Comparison of ENCODE assay signal across 17 cellular contexts in genomic region chr15:32053717-32054116, GRCh38. TPM values are rescaled to one million over a fixed set of nuclear protein-coding genes. Genes with fewer than 3 reads are reported as not detected.
"Had no signal": no experiment of that assay in that cellular context is flagged by ENCODE, and none has a peak within 500 bp of the region (broad histone marks: within the 10 kb centered on the region; RNA-seq: fewer than 3 reads in every experiment).

No MANE protein-coding gene starts in this region.

- H3K27me3 ChIP-seq: brain microvascular endothelial cell, esophagus muscularis mucosa, ovary, stomach had no signal

- H3K36me3 ChIP-seq: brain microvascular endothelial cell, esophagus muscularis mucosa, lower lobe of right lung, ovary, stomach, thoracic aorta had no signal

- H3K9me3 ChIP-seq: esophagus muscularis mucosa, lower lobe of right lung, ovary, stomach, thoracic aorta had no signal

- H3K4me1 ChIP-seq: esophagus muscularis mucosa, lower lobe of right lung, stomach had no signal

- DNase-seq: activated CD4-positive, alpha-beta T cell treated with anti-CD3 and anti-CD28 coated beads, Interleukin-2, amount 10 ng/mL, durations not matched to agents 24 days and 14 days; activated CD4-positive, CD25-positive, alpha-beta regulatory T cell; activated CD8-positive, alpha-beta memory T cell treated with anti-CD3 and anti-CD28 coated beads, Interleukin-2, amount 50 U/mL, for 4 hours; activated CD8-positive, alpha-beta T cell treated with anti-CD3 and anti-CD28 coated beads, Interleukin-2, amount 10 ng/mL, durations not matched to agents 7 days and 5 days; activated naive CD4-positive, alpha-beta T cell; activated naive CD8-positive, alpha-beta T cell treated with anti-CD3 and anti-CD28 coated beads, Interleukin-2, amount 10 ng/mL, durations not matched to agents 7 days and 5 days; brain microvascular endothelial cell; effector CD4-positive, alpha-beta T cell; kidney glomerular epithelial cell; lower lobe of right lung; ovary; stimulated activated CD4-positive, alpha-beta T cell treated with anti-CD3 and anti-CD28 coated beads, Interleukin-1b, Interleukin-23, amount 100 ng/mL, for 48 hours; stomach had no signal

- H3K27ac ChIP-seq: brain microvascular endothelial cell, coronary artery, esophagus muscularis mucosa, lower lobe of right lung, ovary, stomach, thoracic aorta had no signal

- ATAC-seq: activated CD8-positive, alpha-beta T cell treated with anti-CD3 and anti-CD28 coated beads, Interleukin-2, amount 10 ng/mL, durations not matched to agents 7 days and 5 days; lower lobe of right lung had no signal

- H3K4me3 ChIP-seq: coronary artery, esophagus muscularis mucosa, lower lobe of right lung, ovary, stomach, thoracic aorta had no signal

RNA-seq across cellular contexts. Expression of gene CHRNA7, which starts 23.4 kb away (rescaled TPM):
- total RNA-seq: activated CD4-positive, alpha-beta T cell treated with anti-CD3 and anti-CD28 coated beads, Interleukin-2, amount 10 ng/mL, durations not matched to agents 24 days and 14 days; activated T-helper 1 cell treated with anti-CD3 and anti-CD28 coated beads, Interleukin-12 subunit alpha, Interleukin-12 subunit beta, Interleukin-2, Interleukin-4 antibody, amounts not matched to agents 30 ng/mL and 10 ng/mL and 1 ng/mL, durations not matched to agents 14 hours and 24 hours and 36 hours had no signal
